ENCODE assay signal across 12 cellular contexts in the genomic region with DNA sequence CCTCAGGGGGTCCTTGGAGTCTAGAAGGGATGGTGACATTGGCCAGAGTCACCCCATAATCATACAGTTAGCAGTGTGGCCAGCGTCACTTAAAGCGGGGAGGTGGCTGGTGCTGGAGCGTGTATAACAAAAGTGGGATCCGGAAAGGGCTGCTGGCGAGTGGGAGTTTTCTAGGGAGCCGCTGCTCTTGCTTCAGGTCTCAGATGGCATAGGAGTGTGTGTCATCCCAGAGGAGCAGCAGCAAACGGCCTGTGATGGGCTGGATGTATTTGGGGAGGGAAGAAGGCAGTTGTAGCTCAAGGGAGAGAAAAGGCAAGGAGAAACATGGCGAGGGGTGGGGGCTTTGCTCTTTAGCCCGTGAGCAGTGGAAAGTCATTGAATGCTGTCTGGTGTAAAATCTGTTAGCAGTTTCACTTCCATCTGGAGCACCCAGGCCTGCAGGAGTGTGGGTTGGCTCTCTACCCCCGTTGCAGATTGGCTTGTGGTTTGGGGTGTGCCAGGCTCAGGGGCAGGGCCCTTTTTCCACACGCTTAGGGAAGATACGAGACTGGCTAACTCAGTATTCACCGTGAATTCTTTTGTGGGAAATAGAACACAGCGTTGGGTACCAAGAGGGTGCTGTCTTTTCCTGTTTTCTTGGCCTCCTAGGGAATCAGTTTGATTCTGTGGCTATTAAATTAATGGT.
DNase-seq lines count a peak whose midpoint lies in the region; ATAC-seq, FAIRE-seq and TF ChIP-seq lines count a peak whose summit lies in the region.
"Had no signal": no experiment of that assay in that cellular context is flagged by ENCODE, and none has a peak within 500 bp of the region (broad histone marks: within the 10 kb centered on the region; RNA-seq: fewer than 3 reads in every experiment).

No MANE protein-coding gene starts in this region.

- intact Hi-C loops in psoas muscle (cut with DNase I), result no loop called here

- no peak overlapping the region for H2BK120ac ChIP-seq in H1 (replicated peaks; ENCODE audit: low read depth, low read length)

- no peak overlapping the region for H2AFZ ChIP-seq in H1 (ENCODE audit: low read length)

- no peak overlapping the region for H4K91ac ChIP-seq in H1 (replicated peaks; ENCODE audit: insufficient read length, low read length)

- no peak overlapping the region for H2BK5ac ChIP-seq in H1 (ENCODE audit: low read depth, low read length)

- POLR2A ChIA-PET in H1 (lab: Charles Lee; ENCODE audit: partially characterized antibody), result no interaction called here

- 84% methylated on average over 14 of the region's 14 CpGs; no CpG with 5 or more reads in 1 of the 2 experiments for WGBS in H1 (ENCODE audit: extremely low coverage in 1 of 2, insufficient coverage in 1 of 2, insufficient read length in 1 of 2, insufficient replicate concordance in 2 of 2, low coverage in 1 of 2, low lambda C conversion rate in 2 of 2, missing lambda C conversion rate in 1 of 2), 2 experiments
- 78 to 85% (median 82%) methylated on average over 14 of the region's 14 CpGs for WGBS in psoas muscle, 3 donors

- peak; percentile 71 for DNase-seq in GM03348 (ENCODE audit: low spot score)
- DNase-seq in NOMO-1 (lab: John Stamatoyannopoulos, UW; ENCODE audit: unreplicated experiment in 2 of 2), result peak; percentile 75 to 88
- no peak for DNase-seq in H1 (ENCODE audit: low read depth in 1 of 2, low spot score in 2 of 2)
- peak; percentile 65 for DNase-seq in pons (ENCODE audit: low spot score)
- no peak for DNase-seq in stimulated activated CD4-positive, alpha-beta T cell treated with anti-CD3 and anti-CD28 coated beads, Interleukin-4, amount 100 ng/mL, for 24 hours
- no peak for DNase-seq in psoas muscle
- DNase-seq: activated effector memory CD4-positive, alpha-beta T cell treated with Interleukin-2 at 50 U/mL for 16 hours; HCEC 1CT; kidney; NCI-H510A had no signal

- no peak overlapping the region for H3K4me2 ChIP-seq in H1 (ENCODE audit: insufficient read depth in 1 of 2, low read depth in 2 of 2, low read length in 2 of 2)

- H3K79me2 ChIP-seq in H1 (ENCODE audit: control insufficient read depth in 1 of 2, insufficient read depth in 2 of 2, low read length in 2 of 2), result peaks cover 3 to 75% of the 10 kb centered on the region in 2 experiments

- peaks cover 2 to 8% of the 10 kb centered on the region in 2 experiments for H4K20me1 ChIP-seq in H1 (replicated peaks in 1 of 2; ENCODE audit: control insufficient read depth in 1 of 2, insufficient read depth in 2 of 2, low read length in 2 of 2)

- H3K79me1 ChIP-seq in H1 (ENCODE audit: low read depth, low read length), result peaks cover 17% of the 10 kb centered on the region

- CTCF ChIA-PET in H1 (lab: Charles Lee; ENCODE audit: partially characterized antibody), result interaction anchor here (1.6 to 1.9 kb wide), 2 partner anchors 24 to 131 kb away, joined by 4 read pairs; no protein-coding TSS in a partner anchor

- H3K27me3 ChIP-seq in H1 (replicated peaks in 1 of 4; ENCODE audit: control insufficient read depth in 3 of 4, extremely low read depth in 1 of 4, insufficient read depth in 3 of 4, low read length in 3 of 4) (no peaks in the 10 kb centered on the region), psoas muscle (ENCODE audit: insufficient read depth in 3 of 3, low read length in 2 of 3) (no peaks in the 10 kb centered on the region)

- H3K23me2 ChIP-seq in H1 (ENCODE audit: low read depth, low read length), result no peaks in the 10 kb centered on the region

- no peak overlapping the region for H2BK20ac ChIP-seq in H1 (ENCODE audit: low read length)

- no peak overlapping the region for H3K9ac ChIP-seq in H1 (replicated peaks in 1 of 4; ENCODE audit: extremely low read depth in 1 of 4, low read depth in 3 of 4, low read length in 3 of 4)

- H2AK5ac ChIP-seq in H1 (ENCODE audit: low read depth, low read length), result no peak overlapping the region

- TF ChIP-seq RAD21 in H1 (IDR thresholded peaks at IDR 0.05 in 1 of 2, conservative IDR thresholded peaks at IDR 0.05 in 1 of 2; ENCODE audit: low read depth in 2 of 2, low read length in 2 of 2), result no peak

- H3K4me3 ChIP-seq in H1 (ENCODE audit: extremely low read depth in 1 of 4, insufficient read depth in 2 of 4, low read depth in 3 of 4, low read length in 4 of 4) (no peak overlapping the region), psoas muscle (no peak overlapping the region)

- no peak overlapping the region for H2BK15ac ChIP-seq in H1 (ENCODE audit: low read length)

- no peak overlapping the region for H3K23ac ChIP-seq in H1 (ENCODE audit: insufficient read length)

- TF ChIP-seq CTCF in H1 (IDR thresholded peaks at IDR 0.05; ENCODE audit: control extremely low read depth in 1 of 3, insufficient read depth in 1 of 3, low read depth in 1 of 3, low read length in 3 of 3), result no peak
- no peak for TF ChIP-seq CTCF in psoas muscle (IDR thresholded peaks at IDR 0.05)

- no peak overlapping the region for H4K8ac ChIP-seq in H1 (ENCODE audit: extremely low read depth, insufficient read depth, low read length)

- no peak overlapping the region for H3K56ac ChIP-seq in H1 (replicated peaks; ENCODE audit: insufficient read length, low read depth, low read length)

- no peak for FAIRE-seq in H1 (lab: Jason Lieb, UNC)
- FAIRE-seq: kidney had no signal

- H3K9me3 ChIP-seq in H1 (ENCODE audit: insufficient read depth in 2 of 2, low read depth in 1 of 2, low read length in 1 of 2) (no peaks in the 10 kb centered on the region), psoas muscle (no peaks in the 10 kb centered on the region)

- H3K36me3 ChIP-seq in H1 (ENCODE audit: control insufficient read depth in 2 of 4, insufficient read depth in 4 of 4, low read length in 3 of 4) (no peaks in the 10 kb centered on the region), psoas muscle (ENCODE audit: insufficient read depth in 1 of 2, low read depth in 1 of 2) (no peaks in the 10 kb centered on the region)

- H2BK12ac ChIP-seq in H1 (ENCODE audit: low read depth, low read length), result peak overlapping the region; percentile 68; the same call in 1 of the 2 replicates

- ATAC-seq in HG03045 (IDR thresholded peaks at IDR 0.05; ENCODE audit: unreplicated experiment) (no peak), psoas muscle (no peak), HG02885 (IDR thresholded peaks at IDR 0.05; ENCODE audit: poor library complexity, unreplicated experiment) (no peak)

- H4K5ac ChIP-seq in H1 (ENCODE audit: insufficient read length, low read depth, low read length), result no peak overlapping the region

- peaks cover 0 to 8% (median 5%) of the 10 kb centered on the region in 4 experiments for H3K4me1 ChIP-seq in H1 (replicated peaks in 1 of 4; ENCODE audit: control insufficient read depth in 3 of 4, insufficient read depth in 4 of 4, low read length in 3 of 4)
- peaks cover 37% of the 10 kb centered on the region for H3K4me1 ChIP-seq in psoas muscle

- no peak overlapping the region for H3K4ac ChIP-seq in H1 (replicated peaks; ENCODE audit: insufficient read length, low read depth, low read length)

- no peak for TF ChIP-seq EP300 in H1 (IDR thresholded peaks at IDR 0.05; ENCODE audit: borderline replicate concordance in 1 of 2, low read depth in 2 of 2, low read length in 2 of 2)

- H3K14ac ChIP-seq in H1 (ENCODE audit: insufficient read length), result no peak overlapping the region

- H3K27ac ChIP-seq in H1 (ENCODE audit: low read depth, low read length) (no peak overlapping the region), psoas muscle (no peak overlapping the region)

- TF ChIP-seq POLR2A in H1 (IDR thresholded peaks at IDR 0.05; ENCODE audit: control extremely low read depth in 1 of 2, low read depth in 2 of 2, low read length in 2 of 2), result no peak

- H3K18ac ChIP-seq in H1 (ENCODE audit: extremely low read depth, low read length), result no peak overlapping the region

TF ChIP-seq in H1, 55 proteins besides CTCF, POLR2A, EP300 and RAD21:
- no peak for TF ChIP-seq FOSL1 (IDR thresholded peaks at IDR 0.05; ENCODE audit: insufficient read depth, low read depth, low read length)
- no peak for TF ChIP-seq SAP30 (IDR thresholded peaks at IDR 0.05; ENCODE audit: insufficient read depth, insufficient replicate concordance, low read length)
- no peak for TF ChIP-seq TAF7 (optimal IDR thresholded peaks at IDR 0.05; ENCODE audit: borderline replicate concordance, low read depth, low read length)
- TF ChIP-seq HDAC6 (IDR thresholded peaks at IDR 0.05; ENCODE audit: low read depth, low read length), result no peak
- TF ChIP-seq HDAC2 (IDR thresholded peaks at IDR 0.05; ENCODE audit: borderline replicate concordance in 1 of 2, low read depth in 2 of 2, low read length in 2 of 2), result no peak
- TF ChIP-seq NANOG (IDR thresholded peaks at IDR 0.05; ENCODE audit: insufficient read depth, low read depth, low read length, poor library complexity, severe bottlenecking), result no peak
- TF ChIP-seq ASH2L (IDR thresholded peaks at IDR 0.05; ENCODE audit: low read length), result no peak
- no peak for TF ChIP-seq NRF1 (IDR thresholded peaks at IDR 0.05; ENCODE audit: low read depth, low read length)
- TF ChIP-seq CREB1 (IDR thresholded peaks at IDR 0.05), result no peak
- TF ChIP-seq BRCA1 (IDR thresholded peaks at IDR 0.05; ENCODE audit: low read depth, low read length), result no peak
- no peak for TF ChIP-seq TAF1 (IDR thresholded peaks at IDR 0.05; ENCODE audit: low read depth, low read length)

Comparison
In these comparisons a context has a peak if more than half of its experiments do, and no peak if none do; other contexts are left out.
1. DNase-seq: peak in GM03348 (single experiment), NOMO-1 (2 of 2) and pons (single experiment); none in H1 (0 of 2), stimulated activated CD4-positive, alpha-beta T cell treated with anti-CD3 and anti-CD28 coated beads, Interleukin-4, amount 100 ng/mL, for 24 hours (single experiment) and psoas muscle (0 of 2).